8 cellular contexts compared by ENCODE assay signal in the genomic region with DNA sequence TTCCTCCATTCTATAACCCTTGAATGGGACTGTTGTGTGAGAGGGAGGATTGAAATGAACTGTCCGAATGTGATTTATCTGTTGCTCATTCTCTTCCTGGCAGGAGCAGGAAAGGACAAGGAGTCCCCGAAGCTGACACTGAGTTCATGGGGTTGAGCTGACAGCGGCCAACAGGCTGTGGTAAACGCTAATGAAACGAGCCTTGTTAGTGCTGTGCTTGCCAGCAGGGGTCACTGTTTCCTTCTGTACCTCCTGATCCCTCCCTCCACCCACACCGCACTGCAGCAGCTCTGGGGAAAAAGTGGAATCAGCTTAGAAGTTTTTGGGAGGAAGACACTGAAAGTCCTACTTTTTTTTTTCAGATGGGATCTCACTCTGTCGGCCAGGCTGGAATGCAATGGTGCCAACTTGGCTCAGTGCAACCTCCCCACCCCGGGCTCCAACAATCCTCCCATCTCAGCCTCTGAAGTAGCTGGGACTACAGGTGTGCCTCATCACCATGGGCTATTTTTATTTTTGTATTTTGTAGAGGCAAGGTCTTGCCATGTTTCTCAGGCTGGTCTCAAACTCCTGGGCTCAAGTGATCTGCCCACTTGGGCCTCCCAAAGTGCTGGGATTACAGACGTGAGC. TPM values are rescaled to one million over a fixed set of nuclear protein-coding genes. Genes with fewer than 3 reads are reported as not detected.
A peak's percentile ranks its signal among the peaks of the same experiment; 100 is the strongest.
DNase-seq lines count a peak whose midpoint lies in the region; ATAC-seq and TF ChIP-seq lines count a peak whose summit lies in the region.

No MANE protein-coding gene starts in this region.

- H3K27me3 ChIP-seq in OCI-LY1 (ENCODE audit: insufficient read depth, low read length) (no peaks in the 10 kb centered on the region), neural cell (ENCODE audit: insufficient read depth, low read depth, low read length) (no peaks in the 10 kb centered on the region)

- no peak overlapping the region for H3K4me3 Mint-ChIP-seq in activated T-cell treated with anti-CD3 and anti-CD28 coated beads, Interleukin-2, amount 50 U/mL, for 4 hours
- no peak overlapping the region for H3K4me3 Mint-ChIP-seq in stimulated activated naive CD8-positive, alpha-beta T cell treated with anti-CD3 and anti-CD28 coated beads, Interleukin-15, amount 100 ng/mL, for 72 hours

- H3K9me2 ChIP-seq in OCI-LY1 (ENCODE audit: low read depth, low read length) (no peaks in the 10 kb centered on the region), neural cell (ENCODE audit: insufficient read depth, low read length) (no peaks in the 10 kb centered on the region)

- no peak overlapping the region for H3K27ac Mint-ChIP-seq in stimulated activated naive CD8-positive, alpha-beta T cell treated with anti-CD3 and anti-CD28 coated beads, Interleukin-15, amount 100 ng/mL, for 72 hours

- H3K36me3 Mint-ChIP-seq in activated T-cell treated with anti-CD3 and anti-CD28 coated beads, Interleukin-2, amount 50 U/mL, for 4 hours (ENCODE audit: insufficient read depth), result no peaks in the 10 kb centered on the region

- H3F3A ChIP-seq in OCI-LY1 (ENCODE audit: insufficient read depth, low read length), result no peaks in the 10 kb centered on the region
- H3F3A ChIP-seq in neural cell (ENCODE audit: insufficient read depth, low read length, poor library complexity, severe bottlenecking), result no peaks in the 10 kb centered on the region

- H2AFZ ChIP-seq in OCI-LY1 (ENCODE audit: low read length) (no peak overlapping the region), neural cell (ENCODE audit: low read depth, low read length) (no peak overlapping the region)

- H3K36me3 ChIP-seq in OCI-LY1 (ENCODE audit: insufficient read depth, low read length) (no peaks in the 10 kb centered on the region), neural cell (ENCODE audit: insufficient read depth, low read length) (no peaks in the 10 kb centered on the region)

- DNase-seq in NCI-H524 (lab: John Stamatoyannopoulos, UW), result peak; percentile 12 to 60
- no peak for DNase-seq in NCI-H524 treated with DMSO at 0.1 percent for 48 hours (lab: John Stamatoyannopoulos, UW)
- DNase-seq in activated T-cell treated with anti-CD3 and anti-CD28 coated beads, Interleukin-2, amount 50 U/mL, for 4 hours, result peak; percentile 67
- DNase-seq in fibroblast of pulmonary artery (ENCODE audit: low read depth), result peak; percentile 82
- peak; percentile 54 to 61 for DNase-seq in stimulated activated naive CD8-positive, alpha-beta T cell treated with anti-CD3 and anti-CD28 coated beads, Interleukin-15, amount 100 ng/mL, for 72 hours

- no peaks in the 10 kb centered on the region for H3K4me1 ChIP-seq in OCI-LY1 (ENCODE audit: insufficient read depth, low read length, severe bottlenecking)

- TF ChIP-seq RAD21 in neural cell (conservative IDR thresholded peaks at IDR 0.05), result peak; percentile 63

- ATAC-seq in activated T-cell treated with anti-CD3 and anti-CD28 coated beads, Interleukin-2, amount 50 U/mL, for 4 hours, result peak; percentile 72 to 86
- ATAC-seq in stimulated activated naive CD8-positive, alpha-beta T cell treated with anti-CD3 and anti-CD28 coated beads, Interleukin-15, amount 100 ng/mL, for 72 hours, result peak; percentile 87
- no peak for ATAC-seq in HG02623 (IDR thresholded peaks at IDR 0.05; ENCODE audit: unreplicated experiment)

- H3K27me3 Mint-ChIP-seq in activated T-cell treated with anti-CD3 and anti-CD28 coated beads, Interleukin-2, amount 50 U/mL, for 4 hours (ENCODE audit: low read depth), result no peaks in the 10 kb centered on the region
- no peaks in the 10 kb centered on the region for H3K27me3 Mint-ChIP-seq in stimulated activated naive CD8-positive, alpha-beta T cell treated with anti-CD3 and anti-CD28 coated beads, Interleukin-15, amount 100 ng/mL, for 72 hours

- H3K4me3 ChIP-seq in OCI-LY1 (ENCODE audit: low read depth, low read length, poor library complexity, severe bottlenecking) (no peak overlapping the region), fibroblast of pulmonary artery (replicated peaks; ENCODE audit: low read depth, low read length) (no peak overlapping the region), neural cell (ENCODE audit: low read length) (no peak overlapping the region)

- H3K4me1 Mint-ChIP-seq in activated T-cell treated with anti-CD3 and anti-CD28 coated beads, Interleukin-2, amount 50 U/mL, for 4 hours (ENCODE audit: low read depth), result peaks cover 6% of the 10 kb centered on the region
- H3K4me1 Mint-ChIP-seq in stimulated activated naive CD8-positive, alpha-beta T cell treated with anti-CD3 and anti-CD28 coated beads, Interleukin-15, amount 100 ng/mL, for 72 hours, result no peaks in the 10 kb centered on the region

- H3K9ac ChIP-seq in OCI-LY1 (ENCODE audit: low read length), result no peak overlapping the region
- H3K9ac ChIP-seq in neural cell (ENCODE audit: low read length), result no peak overlapping the region

- TF ChIP-seq CTCF in OCI-LY1 (IDR thresholded peaks at IDR 0.05; ENCODE audit: low read length), result peak; percentile 72
- TF ChIP-seq CTCF in fibroblast of pulmonary artery (IDR thresholded peaks at IDR 0.05; ENCODE audit: low read length, missing control alignments), result peak; percentile 86
- TF ChIP-seq CTCF in neural cell (IDR thresholded peaks at IDR 0.05; ENCODE audit: poor library complexity, severe bottlenecking), result peak; percentile 77

- H3K79me2 ChIP-seq in OCI-LY1 (ENCODE audit: insufficient read depth, low read length) (no peaks in the 10 kb centered on the region), neural cell (replicated peaks; ENCODE audit: insufficient read depth, low read length) (no peaks in the 10 kb centered on the region)

- no peaks in the 10 kb centered on the region for H3K9me3 Mint-ChIP-seq in activated T-cell treated with anti-CD3 and anti-CD28 coated beads, Interleukin-2, amount 50 U/mL, for 4 hours
- H3K9me3 Mint-ChIP-seq in stimulated activated naive CD8-positive, alpha-beta T cell treated with anti-CD3 and anti-CD28 coated beads, Interleukin-15, amount 100 ng/mL, for 72 hours, result peaks cover 0 to 7% of the 10 kb centered on the region in 2 donors

- H3K27ac ChIP-seq in OCI-LY1 (ENCODE audit: low read depth, low read length, poor library complexity, severe bottlenecking), result no peak overlapping the region
- H3K27ac ChIP-seq in neural cell (ENCODE audit: low read length), result no peak overlapping the region

- H3K9me3 ChIP-seq in OCI-LY1 (ENCODE audit: low read length), result no peaks in the 10 kb centered on the region
- H3K9me3 ChIP-seq in neural cell (ENCODE audit: low read length), result no peaks in the 10 kb centered on the region

- no peak for TF ChIP-seq EP300 in neural cell (conservative IDR thresholded peaks at IDR 0.05; ENCODE audit: poor library complexity, severe bottlenecking)

- H4K20me1 ChIP-seq in OCI-LY1 (ENCODE audit: insufficient read depth, low read length) (no peaks in the 10 kb centered on the region), neural cell (ENCODE audit: insufficient read depth) (no peaks in the 10 kb centered on the region)

- H3K4me2 ChIP-seq in OCI-LY1 (ENCODE audit: low read length) (no peak overlapping the region), neural cell (ENCODE audit: low read length) (no peak overlapping the region)

TF ChIP-seq in neural cell, 6 proteins besides CTCF, POLR2A, EP300 and RAD21:
- TF ChIP-seq SMC3 (conservative IDR thresholded peaks at IDR 0.05; ENCODE audit: poor library complexity) (peak; percentile 62), EZH2 (IDR thresholded peaks at IDR 0.05; ENCODE audit: borderline replicate concordance, insufficient read depth, low read length, poor library complexity, severe bottlenecking) (no peak)

RNA-seq across cellular contexts. Expression of a gene that starts 6.7 kb away (rescaled TPM):
- total RNA-seq in activated T-cell treated with anti-CD3 and anti-CD28 coated beads, Interleukin-2, amount 50 U/mL, for 4 hours, result 1 to 10 TPM; 7.8 to 9.0 (median 8.4) TPM
- polyA plus RNA-seq in neural cell, result 11.4 and 16.8 TPM in 2 replicates
- polyA minus RNA-seq in neural cell, result 18.0 and 20.1 TPM in 2 replicates

RNA-seq across cellular contexts. Expression of a gene that starts 30.1 kb away (rescaled TPM):
- total RNA-seq in activated T-cell treated with anti-CD3 and anti-CD28 coated beads, Interleukin-2, amount 50 U/mL, for 4 hours, result 1 to 10 TPM; 6.9 to 7.9 (median 7.1) TPM
- polyA plus RNA-seq in neural cell, result 7.5 and 8.7 TPM in 2 replicates
- 21.1 and 22.6 TPM in 2 replicates for polyA minus RNA-seq in neural cell

RNA-seq across cellular contexts. Expression of a gene that starts 42.5 kb away (rescaled TPM):
- total RNA-seq in activated T-cell treated with anti-CD3 and anti-CD28 coated beads, Interleukin-2, amount 50 U/mL, for 4 hours, result 1 to 10 TPM; 3.4 to 5.5 (median 4.6) TPM
- 1.9 and 2.6 TPM in 2 replicates for polyA plus RNA-seq in neural cell
- polyA minus RNA-seq in neural cell, result 8.3 and 10.7 TPM in 2 replicates

RNA-seq across cellular contexts. Expression of a gene that starts 59.6 kb away (rescaled TPM):
- 10 to 100 TPM; 10.6 to 14.9 (median 12.0) TPM for total RNA-seq in activated T-cell treated with anti-CD3 and anti-CD28 coated beads, Interleukin-2, amount 50 U/mL, for 4 hours
- 2.8 and 5.1 TPM in 2 replicates for polyA plus RNA-seq in neural cell
- polyA minus RNA-seq in neural cell, result 15.9 and 20.5 TPM in 2 replicates
